ENCODE assay signal across 8 cellular contexts in the genomic region with DNA sequence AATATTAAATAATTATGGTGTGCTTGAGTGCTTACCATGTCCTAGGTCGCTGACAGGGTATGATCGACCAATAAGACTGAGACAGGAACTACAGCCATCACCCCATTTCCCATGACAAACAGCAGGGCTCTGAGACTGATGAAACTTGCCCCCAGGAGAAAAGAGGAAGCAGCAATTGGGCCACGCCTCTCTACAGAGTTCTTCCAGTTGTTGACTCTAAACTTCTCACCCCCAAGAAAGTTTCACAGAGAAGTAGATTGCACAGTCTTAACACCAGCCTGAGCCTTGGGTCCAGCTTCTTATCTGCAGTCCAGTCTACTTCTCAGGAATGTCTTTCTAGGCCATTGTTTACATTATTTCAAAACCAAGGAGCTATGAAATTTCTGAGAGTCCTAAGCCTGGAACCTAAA.
A peak's percentile ranks its signal among the peaks of the same experiment; 100 is the strongest.
DNase-seq lines count a peak whose midpoint lies in the region; ATAC-seq, FAIRE-seq and TF ChIP-seq lines count a peak whose summit lies in the region.

No MANE protein-coding gene starts in this region.

- RAD21 ChIA-PET in GM12878 (lab: Charles Lee; ENCODE audit: unreplicated experiment): interaction anchor here (0.6 to 6.8 kb wide), 19 partner anchors 13 to 423 kb away, joined by 3 to 111 read pairs (median 4); no protein-coding TSS in a partner anchor

- ATAC-seq in HG03558 (IDR thresholded peaks at IDR 0.05; ENCODE audit: extremely low read depth, unreplicated experiment) (peak; percentile 72), GM12878 (peak; percentile 84), mucosa of descending colon (peak; percentile 87)
- ATAC-seq in activated CD8-positive, alpha-beta T cell treated with anti-CD3 and anti-CD28 coated beads, Interleukin-2, amount 10 ng/mL, durations not matched to agents 7 days and 5 days: no peak

- TF ChIP-seq RAD21 in GM12878 (IDR thresholded peaks at IDR 0.05; ENCODE audit: insufficient read depth, low read depth, low read length): 0 out of 2 replicates have a peak, but pooled peaks have one; percentile 10

- peak overlapping the region; percentile 95 for H3K27ac Mint-ChIP-seq in Caco-2 (ENCODE audit: unreplicated experiment)
- H3K27ac Mint-ChIP-seq in activated CD8-positive, alpha-beta T cell treated with anti-CD3 and anti-CD28 coated beads, Interleukin-2, amount 10 ng/mL, durations not matched to agents 7 days and 5 days: no peak overlapping the region

- POLR2A ChIA-PET in Caco-2 (lab: Charles Lee): interaction anchor here (0.6 to 0.9 kb wide), 2 partner anchors 13 to 17 kb away, joined by 3 to 4 read pairs; no protein-coding TSS in a partner anchor
- POLR2A ChIA-PET in GM12878 (lab: Charles Lee): interaction anchor here (0.5 to 2.2 kb wide), 6 partner anchors 85 to 398 kb away, joined by 3 to 8 read pairs (median 4); no protein-coding TSS in a partner anchor
- POLR2A ChIA-PET in activated CD8-positive, alpha-beta T cell treated with anti-CD3 and anti-CD28 coated beads, Interleukin-2, amount 10 ng/mL, durations not matched to agents 7 days and 5 days (lab: Charles Lee): no interaction called here

- H3K27me3 Mint-ChIP-seq in Caco-2 (ENCODE audit: insufficient read depth, unreplicated experiment): no peaks in the 10 kb centered on the region
- no peaks in the 10 kb centered on the region for H3K27me3 Mint-ChIP-seq in activated CD8-positive, alpha-beta T cell treated with anti-CD3 and anti-CD28 coated beads, Interleukin-2, amount 10 ng/mL, durations not matched to agents 7 days and 5 days (ENCODE audit: low read depth)

- peaks cover 73% of the 10 kb centered on the region for H3K4me1 ChIP-seq in Caco-2
- peaks cover 40% of the 10 kb centered on the region for H3K4me1 ChIP-seq in GM12878 (ENCODE audit: control insufficient read depth, insufficient read depth, low read length)
- no peaks in the 10 kb centered on the region for H3K4me1 ChIP-seq in mucosa of descending colon (ENCODE audit: low read depth)

- H2AFZ ChIP-seq in GM12878 (ENCODE audit: control insufficient read depth, low read depth, low read length): peak overlapping the region; percentile 48

- H3K9me3 ChIP-seq in Caco-2 (peaks cover 23% of the 10 kb centered on the region), GM12878 (replicated peaks; ENCODE audit: control insufficient read depth, insufficient read depth, low read length) (peaks cover 5% of the 10 kb centered on the region), mucosa of descending colon (no peaks in the 10 kb centered on the region)

- peak overlapping the region; percentile 36 for H3K4me2 ChIP-seq in GM12878 (ENCODE audit: control insufficient read depth, insufficient read depth)

- WGBS in GM12878 (ENCODE audit: insufficient coverage, insufficient replicate concordance, low lambda C conversion rate, missing lambda C conversion rate): 4% methylated on average over 3 of the region's 3 CpGs

- H3K4me3 Mint-ChIP-seq in Caco-2 (ENCODE audit: unreplicated experiment): peak overlapping the region; percentile 64
- no peak overlapping the region for H3K4me3 Mint-ChIP-seq in activated CD8-positive, alpha-beta T cell treated with anti-CD3 and anti-CD28 coated beads, Interleukin-2, amount 10 ng/mL, durations not matched to agents 7 days and 5 days

- H3K27me3 ChIP-seq in Caco-2 (replicated peaks; ENCODE audit: control insufficient read depth, insufficient read depth, low read length) (no peaks in the 10 kb centered on the region), GM12878 (replicated peaks in 1 of 2; ENCODE audit: control insufficient read depth in 2 of 2, insufficient read depth in 2 of 2, low read length in 1 of 2) (no peaks in the 10 kb centered on the region)

- H3K79me2 ChIP-seq in GM12878 (ENCODE audit: control insufficient read depth, insufficient read depth, low read length): no peaks in the 10 kb centered on the region

- SMC1A ChIA-PET in GM12878 (lab: Charles Lee; ENCODE audit: uncharacterized antibody, unreplicated experiment): interaction anchor here (0.9 to 5.3 kb wide), 28 partner anchors 9 to 423 kb away, joined by 3 to 47 read pairs (median 4); no protein-coding TSS in a partner anchor

- FAIRE-seq in GM12878 (lab: Jason Lieb, UNC): peak; percentile 93

- TF ChIP-seq CTCF in Caco-2 (IDR thresholded peaks at IDR 0.05; ENCODE audit: insufficient read depth in 1 of 2, low read depth in 1 of 2, low read length in 1 of 2, severe bottlenecking in 1 of 2, unreplicated experiment in 1 of 2): no peak
- TF ChIP-seq CTCF in GM20000 (IDR thresholded peaks at IDR 0.05; ENCODE audit: extremely low read depth, missing control alignments): no peak
- TF ChIP-seq CTCF in GM12878 (IDR thresholded peaks at IDR 0.05 in 2 of 3, conservative IDR thresholded peaks at IDR 0.05 in 1 of 3; ENCODE audit: control insufficient read depth in 2 of 3, extremely low read depth in 1 of 3, insufficient read depth in 1 of 3, low read depth in 3 of 3, low read length in 3 of 3): no peak
- no peak for TF ChIP-seq CTCF in mucosa of descending colon (IDR thresholded peaks at IDR 0.05)

- peak overlapping the region; percentile 79 for H3K27ac ChIP-seq in GM12878 (ENCODE audit: control insufficient read depth, insufficient read depth)

- H3K4me3 ChIP-seq in Caco-2 (ENCODE audit: low read depth, low read length): no peak overlapping the region
- peak overlapping the region; percentile 48; the same call in 1 of the 2 replicates for H3K4me3 ChIP-seq in GM12878
- H3K4me3 ChIP-seq in mucosa of descending colon: no peak overlapping the region

- H3K36me3 Mint-ChIP-seq in Caco-2 (ENCODE audit: insufficient read depth, unreplicated experiment): no peaks in the 10 kb centered on the region
- peaks cover 2% of the 10 kb centered on the region for H3K36me3 Mint-ChIP-seq in activated CD8-positive, alpha-beta T cell treated with anti-CD3 and anti-CD28 coated beads, Interleukin-2, amount 10 ng/mL, durations not matched to agents 7 days and 5 days (ENCODE audit: low read depth)

- intact Hi-C loops in Caco-2 (cut with micrococcal nuclease; ENCODE audit: unreplicated experiment): loop anchor here (1.0 to 2.0 kb wide), 6 partner anchors 9 to 221 kb away; no protein-coding TSS in a partner anchor
- intact Hi-C loops in GM12878 (cut with micrococcal nuclease; ENCODE audit: unreplicated experiment): loop anchor here (2.0 to 5.0 kb wide), 3 partner anchors 65 to 402 kb away; partner anchors contain the start of gene MAP3K1
- intact Hi-C loops in mucosa of descending colon (cut with DNase I, micrococcal nuclease): no loop called here

- in situ Hi-C loops in GM12878 (cut with MboI): no loop called here

- no peaks in the 10 kb centered on the region for H3K36me3 ChIP-seq in Caco-2 (ENCODE audit: control insufficient read depth, insufficient read depth, low read length)
- no peaks in the 10 kb centered on the region for H3K36me3 ChIP-seq in GM12878 (ENCODE audit: control insufficient read depth in 2 of 2, insufficient read depth in 2 of 2, low read length in 1 of 2)
- H3K36me3 ChIP-seq in mucosa of descending colon (ENCODE audit: low read depth): no peaks in the 10 kb centered on the region

- no peaks in the 10 kb centered on the region for H4K20me1 ChIP-seq in GM12878 (ENCODE audit: control insufficient read depth, insufficient read depth)

- CTCF ChIA-PET in Caco-2 (lab: Charles Lee): interaction anchor here (0.6 to 1.7 kb wide), 6 partner anchors 9 to 222 kb away, joined by 3 to 4 read pairs (median 3); no protein-coding TSS in a partner anchor
- CTCF ChIA-PET in GM12878 (lab: Yijun Ruan, JAX): interaction anchor here (0.8 to 2.3 kb wide), 9 partner anchors 8 to 423 kb away, joined by 3 to 9 read pairs (median 4); no protein-coding TSS in a partner anchor
- CTCF ChIA-PET in activated CD8-positive, alpha-beta T cell treated with anti-CD3 and anti-CD28 coated beads, Interleukin-2, amount 10 ng/mL, durations not matched to agents 7 days and 5 days (lab: Charles Lee): interaction anchor here (1.4 to 1.5 kb wide), 2 partner anchors 151 to 492 kb away, joined by 3 to 4 read pairs; no protein-coding TSS in a partner anchor

- no TSS peak for BruUV-seq in Caco-2 (replicated peaks; lab: Mats Ljungman, UMichigan)
- no TSS peak for BruUV-seq in GM12878 (replicated peaks; lab: Mats Ljungman, UMichigan)

- peak; percentile 82 to 90 for DNase-seq in Caco-2
- DNase-seq in GM20000 (ENCODE audit: low spot score): peak; percentile 71
- DNase-seq in GM12878 (ENCODE audit: low read depth, low spot score): peak; percentile 92
- peak in 2 of 3 donors; percentile 31 to 55 for DNase-seq in mucosa of descending colon
- DNase-seq in SW 1271 (lab: John Stamatoyannopoulos, UW): no peak
- no peak for DNase-seq in activated CD8-positive, alpha-beta T cell treated with anti-CD3 and anti-CD28 coated beads, Interleukin-2, amount 10 ng/mL, durations not matched to agents 7 days and 5 days
- no peak for DNase-seq in erythroblast (lab: John Stamatoyannopoulos, UW)

- TF ChIP-seq EP300 in GM12878 (IDR thresholded peaks at IDR 0.05; ENCODE audit: borderline replicate concordance in 1 of 2, control insufficient read depth in 1 of 2, low read depth in 2 of 2, low read length in 2 of 2): peak in 1 of 2 experiments; percentile 39; a peak in 2 of 4 replicates

- H3K4me1 Mint-ChIP-seq in Caco-2 (ENCODE audit: low read depth, unreplicated experiment): peaks cover 45% of the 10 kb centered on the region
- H3K4me1 Mint-ChIP-seq in activated CD8-positive, alpha-beta T cell treated with anti-CD3 and anti-CD28 coated beads, Interleukin-2, amount 10 ng/mL, durations not matched to agents 7 days and 5 days (ENCODE audit: low read depth): no peaks in the 10 kb centered on the region

- H3K9me3 Mint-ChIP-seq in Caco-2 (ENCODE audit: unreplicated experiment): peaks cover 33% of the 10 kb centered on the region
- peaks cover 27% of the 10 kb centered on the region for H3K9me3 Mint-ChIP-seq in activated CD8-positive, alpha-beta T cell treated with anti-CD3 and anti-CD28 coated beads, Interleukin-2, amount 10 ng/mL, durations not matched to agents 7 days and 5 days (ENCODE audit: insufficient read depth)

- peak overlapping the region; percentile 48 for H3K9ac ChIP-seq in GM12878 (ENCODE audit: control insufficient read depth, insufficient read depth, low read length)

- 0 out of 2 replicates have a peak, but pooled peaks have one; percentile 26 for TF ChIP-seq POLR2A in GM12878 (IDR thresholded peaks at IDR 0.05; ENCODE audit: low read depth, low read length)
- TF ChIP-seq POLR2A in erythroblast (IDR thresholded peaks at IDR 0.05; ENCODE audit: low read length): no peak

TF ChIP-seq in GM12878, 131 proteins besides CTCF, POLR2A, EP300 and RAD21 (continues in another document):
- no peak for TF ChIP-seq ZNF622 (IDR thresholded peaks at IDR 0.05)

Comparison
In these comparisons a context has a peak if more than half of its experiments do, and no peak if none do; other contexts are left out.
1. DNase-seq: peak in Caco-2 (2 of 2), GM20000 (single experiment), GM12878 (single experiment) and mucosa of descending colon (2 of 3); none in SW 1271 (0 of 2), activated CD8-positive, alpha-beta T cell treated with anti-CD3 and anti-CD28 coated beads, Interleukin-2, amount 10 ng/mL, durations not matched to agents 7 days and 5 days (single experiment) and erythroblast (0 of 2).
2. intact Hi-C loops: an anchor here in Caco-2 (1.0 to 2.0 kb wide) and GM12878 (2.0 to 5.0 kb wide); none called in mucosa of descending colon.